Comparison of ENCODE assay signal across 16 cellular contexts in the genomic region with DNA sequence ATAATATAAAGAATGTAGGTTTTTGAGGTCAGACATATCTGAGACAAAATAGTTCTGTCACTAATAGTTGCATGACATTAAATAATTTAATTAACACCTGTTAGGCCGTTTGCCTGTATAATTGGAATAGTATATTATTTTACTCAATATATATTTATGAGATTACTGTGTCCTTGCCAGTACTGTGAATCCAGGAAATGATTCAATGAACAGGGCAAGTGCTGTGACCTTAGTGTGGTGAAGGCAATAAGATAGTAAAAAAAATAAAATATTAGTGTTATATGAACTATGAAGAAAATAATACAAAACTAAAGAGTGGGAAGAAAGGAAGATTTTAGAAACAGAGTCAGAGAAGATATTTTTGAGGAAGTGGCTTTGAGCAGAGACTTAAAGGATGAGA.
DNase-seq lines count a peak whose midpoint lies in the region; TF ChIP-seq lines count a peak whose summit lies in the region.
"Had no signal": no experiment of that assay in that cellular context is flagged by ENCODE, and none has a peak within 500 bp of the region (broad histone marks: within the 10 kb centered on the region; RNA-seq: fewer than 3 reads in every experiment).

No MANE protein-coding gene starts in this region.

- TF ChIP-seq CTCF in OCI-LY7 (conservative IDR thresholded peaks at IDR 0.05; ENCODE audit: low read length), result no peak
- no peak for TF ChIP-seq CTCF in nephron progenitor cell (IDR thresholded peaks at IDR 0.05)
- TF ChIP-seq CTCF in progenitor cell of endocrine pancreas (IDR thresholded peaks at IDR 0.05; ENCODE audit: unreplicated experiment), result no peak

- H2AFZ ChIP-seq in OCI-LY7 (ENCODE audit: low read length), result peak overlapping the region; percentile 18; the same call in 1 of the 2 replicates
- H2AFZ ChIP-seq: GM23338 had no signal

- H3K9me3 Mint-ChIP-seq in nephron progenitor cell, result no peaks in the 10 kb centered on the region
- H3K9me3 Mint-ChIP-seq in progenitor cell of endocrine pancreas (ENCODE audit: low read depth), result no peaks in the 10 kb centered on the region
- H3K9me3 Mint-ChIP-seq: GM23338, IgD-negative memory B cell had no signal

- H3K27me3 Mint-ChIP-seq in nephron progenitor cell (ENCODE audit: low read depth, poor library complexity), result no peaks in the 10 kb centered on the region
- no peaks in the 10 kb centered on the region for H3K27me3 Mint-ChIP-seq in progenitor cell of endocrine pancreas
- H3K27me3 Mint-ChIP-seq: B cell, IgD-negative memory B cell had no signal

- H4K20me1 ChIP-seq in OCI-LY7 (ENCODE audit: insufficient read depth, low read length), result no peaks in the 10 kb centered on the region
- H4K20me1 ChIP-seq: BLaER1 treated with 17β-estradiol and CSF1 and Interleukin-3, amounts not matched to agents 10 nM and 100 nM had no signal

- no peak overlapping the region for H3K27ac ChIP-seq in OCI-LY7 (ENCODE audit: low read depth, low read length, poor library complexity, severe bottlenecking)
- H3K27ac ChIP-seq: BLaER1 treated with 17β-estradiol and CSF1 and Interleukin-3, amounts not matched to agents 10 nM and 100 nM had no signal

- H3K4me3 Mint-ChIP-seq in nephron progenitor cell (no peak overlapping the region), progenitor cell of endocrine pancreas (ENCODE audit: low read depth) (no peak overlapping the region)
- H3K4me3 Mint-ChIP-seq: B cell; CD8-positive, alpha-beta T cell; GM23338; IgD-negative memory B cell had no signal

- no peaks in the 10 kb centered on the region for H3K36me3 ChIP-seq in OCI-LY7 (ENCODE audit: insufficient read depth, low read length)
- H3K36me3 ChIP-seq: BLaER1 treated with 17β-estradiol and CSF1 and Interleukin-3, amounts not matched to agents 10 nM and 100 nM had no signal

- DNase-seq in HEK293T (ENCODE audit: extremely low spot score), result no peak
- DNase-seq in OCI-LY7 (ENCODE audit: low spot score), result no peak
- peak; percentile 7 for DNase-seq in dermis blood vessel endothelial cell
- no peak for DNase-seq in nephron progenitor cell
- DNase-seq in progenitor cell of endocrine pancreas (ENCODE audit: low spot score, unreplicated experiment), result no peak
- no peak for DNase-seq in NK-92 (lab: John Stamatoyannopoulos, UW; ENCODE audit: unreplicated experiment)
- DNase-seq in NCI-H1694 (lab: John Stamatoyannopoulos, UW), result no peak
- DNase-seq in NCI-H128 (lab: John Stamatoyannopoulos, UW; ENCODE audit: unreplicated experiment), result no peak
- DNase-seq: Calu3; CD8-positive, alpha-beta T cell; DMS79 treated with DMSO at 0.1 percent for 48 hours had no signal

- peaks cover 11% of the 10 kb centered on the region for H3K4me1 Mint-ChIP-seq in nephron progenitor cell
- H3K4me1 Mint-ChIP-seq in progenitor cell of endocrine pancreas (ENCODE audit: low read depth), result peaks cover 2% of the 10 kb centered on the region
- H3K4me1 Mint-ChIP-seq: GM23338 had no signal

- no peak overlapping the region for H3K4me2 ChIP-seq in OCI-LY7 (ENCODE audit: low read length)
- H3K4me2 ChIP-seq: BLaER1 treated with 17β-estradiol and CSF1 and Interleukin-3, amounts not matched to agents 10 nM and 100 nM; GM23338 had no signal

- peaks cover 3% of the 10 kb centered on the region; the same call in 1 of the 2 replicates for H3K9me3 ChIP-seq in OCI-LY7 (ENCODE audit: low read length)
- H3K9me3 ChIP-seq: BLaER1 treated with 17β-estradiol and CSF1 and Interleukin-3, amounts not matched to agents 10 nM and 100 nM had no signal

- no peaks in the 10 kb centered on the region for H3K79me2 ChIP-seq in OCI-LY7 (ENCODE audit: insufficient read depth, low read depth, low read length)

- POLR2A ChIA-PET in HEK293T (lab: Yijun Ruan, JAX) (interaction anchor here (0.6 kb wide), 1 partner anchor 10 kb away, joined by 3 read pairs; no protein-coding TSS in a partner anchor), OCI-LY7 (lab: Charles Lee) (interaction anchor here (0.7 to 0.9 kb wide), 4 partner anchors 11 to 92 kb away, joined by 3 to 5 read pairs (median 3); no protein-coding TSS in a partner anchor)

- no peaks in the 10 kb centered on the region for H3K9me2 ChIP-seq in OCI-LY7 (ENCODE audit: insufficient read depth, low read length)

- BruUV-seq in OCI-LY7 (replicated peaks; lab: Mats Ljungman, UMichigan), result no TSS peak

- CTCF ChIA-PET in HEK293T (lab: Yijun Ruan, JAX), result no interaction called here
- CTCF ChIA-PET in OCI-LY7 (lab: Charles Lee; ENCODE audit: unreplicated experiment), result no interaction called here

- peaks cover 17% of the 10 kb centered on the region for H3K4me1 ChIP-seq in OCI-LY7 (ENCODE audit: insufficient read depth, low read length, poor library complexity, severe bottlenecking)

- H3K27ac Mint-ChIP-seq in nephron progenitor cell (peak overlapping the region; percentile 12), progenitor cell of endocrine pancreas (no peak overlapping the region)
- H3K27ac Mint-ChIP-seq: B cell; CD8-positive, alpha-beta T cell; GM23338; IgD-negative memory B cell had no signal

- intact Hi-C loops in OCI-LY7 (cut with micrococcal nuclease; ENCODE audit: unreplicated experiment), result no loop called here

- no peak overlapping the region for H3K4me3 ChIP-seq in OCI-LY7 (ENCODE audit: low read depth, low read length, poor library complexity, severe bottlenecking)
- H3K4me3 ChIP-seq: BLaER1 treated with 17β-estradiol and CSF1 and Interleukin-3, amounts not matched to agents 10 nM and 100 nM; GM12878; GM23338 had no signal

- H3K36me3 Mint-ChIP-seq in nephron progenitor cell (ENCODE audit: low read depth), result no peaks in the 10 kb centered on the region
- H3K36me3 Mint-ChIP-seq in progenitor cell of endocrine pancreas (ENCODE audit: insufficient read depth), result no peaks in the 10 kb centered on the region
- H3K36me3 Mint-ChIP-seq: CD8-positive, alpha-beta T cell; IgD-negative memory B cell had no signal

TF ChIP-seq in HEK293T, 16 proteins besides CTCF, POLR2A, EP300 and RAD21:
- TF ChIP-seq SP1 (IDR thresholded peaks at IDR 0.05) (no peak), FOXK2 (IDR thresholded peaks at IDR 0.05) (no peak), ELF4 (IDR thresholded peaks at IDR 0.05) (no peak), SUZ12 (IDR thresholded peaks at IDR 0.05) (no peak), ZNF384 (IDR thresholded peaks at IDR 0.05) (0 out of 2 replicates have a peak, but pooled peaks have one; percentile 11), BHLHE40 (IDR thresholded peaks at IDR 0.05; ENCODE audit: borderline replicate concordance) (no peak), FOXA1 (IDR thresholded peaks at IDR 0.05) (0 out of 2 replicates have a peak, but pooled peaks have one; percentile 3), LEF1 (IDR thresholded peaks at IDR 0.05; ENCODE audit: borderline replicate concordance) (no peak), ARNT (IDR thresholded peaks at IDR 0.05) (no peak), L3MBTL2 (conservative IDR thresholded peaks at IDR 0.05) (no peak)
- TF ChIP-seq, protein P1, sequence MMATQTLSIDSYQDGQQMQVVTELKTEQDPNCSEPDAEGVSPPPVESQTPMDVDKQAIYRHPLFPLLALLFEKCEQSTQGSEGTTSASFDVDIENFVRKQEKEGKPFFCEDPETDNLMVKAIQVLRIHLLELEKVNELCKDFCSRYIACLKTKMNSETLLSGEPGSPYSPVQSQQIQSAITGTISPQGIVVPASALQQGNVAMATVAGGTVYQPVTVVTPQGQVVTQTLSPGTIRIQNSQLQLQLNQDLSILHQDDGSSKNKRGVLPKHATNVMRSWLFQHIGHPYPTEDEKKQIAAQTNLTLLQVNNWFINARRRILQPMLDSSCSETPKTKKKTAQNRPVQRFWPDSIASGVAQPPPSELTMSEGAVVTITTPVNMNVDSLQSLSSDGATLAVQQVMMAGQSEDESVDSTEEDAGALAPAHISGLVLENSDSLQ (IDR thresholded peaks at IDR 0.05), result no peak
